In the genomic region with DNA sequence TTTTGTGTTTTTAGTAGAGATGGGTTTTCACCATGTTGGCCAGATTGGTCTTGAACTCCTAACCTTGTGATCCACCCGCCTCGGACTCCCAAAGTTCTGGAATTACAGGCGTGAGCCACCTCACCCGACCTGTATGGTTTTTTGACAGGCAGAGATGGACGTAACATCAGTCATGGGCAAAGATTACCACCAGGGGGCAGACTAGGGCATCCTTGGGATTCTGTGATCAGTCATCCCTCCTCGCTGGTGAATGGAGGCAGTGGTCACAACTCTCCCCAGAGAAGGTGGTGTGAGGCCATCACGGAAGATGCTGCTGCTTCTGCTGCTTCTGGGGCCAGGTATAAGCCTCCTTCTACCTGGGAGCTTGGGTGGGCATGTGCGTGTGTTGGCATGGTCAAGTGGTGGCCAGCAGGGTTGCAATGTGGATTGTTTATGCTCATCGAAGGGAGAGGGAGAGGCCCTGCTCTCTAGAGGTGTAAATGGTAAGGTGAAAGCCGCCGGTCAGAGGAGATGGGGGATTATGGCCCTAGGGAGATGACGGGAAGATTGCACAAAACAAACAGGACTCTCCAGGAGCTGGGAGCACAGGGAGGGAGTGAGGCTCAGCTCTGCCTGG, we compare ENCODE assay signal across 8 cellular contexts.
DNase-seq lines count a peak whose midpoint lies in the region; TF ChIP-seq lines count a peak whose summit lies in the region.

No MANE protein-coding gene starts in this region.

- no peaks in the 10 kb centered on the region for H3K4me1 ChIP-seq in esophagus squamous epithelium

- WGBS in esophagus squamous epithelium, 2 donors: 51 to 63% methylated on average over 7 to 8 of the region's 12 CpGs

- H3K4me3 Mint-ChIP-seq in osteocyte (ENCODE audit: unreplicated experiment): no peak overlapping the region

- peak; percentile 9 to 52 for DNase-seq in NCI-H524 (lab: John Stamatoyannopoulos, UW)
- DNase-seq in NCI-H524 treated with DMSO at 0.1 percent for 48 hours (lab: John Stamatoyannopoulos, UW): no peak
- peak; percentile 68 for DNase-seq in HEK293T (ENCODE audit: extremely low spot score)
- peak; percentile 7 for DNase-seq in NCI-H2171 (lab: John Stamatoyannopoulos, UW)
- peak in 2 of 3 experiments; percentile 30 to 41 for DNase-seq in activated CD8-positive, alpha-beta memory T cell treated with anti-CD3 and anti-CD28 coated beads for 48 hours (ENCODE audit: low read depth in 2 of 3, low spot score in 2 of 3)
- DNase-seq in esophagus squamous epithelium (lab: John Stamatoyannopoulos, UW): no peak
- DNase-seq in osteocyte (ENCODE audit: extremely low spot score, unreplicated experiment): no peak
- DNase-seq in NCI-H2107 treated with DMSO at 0.1 percent for 48 hours (lab: John Stamatoyannopoulos, UW; ENCODE audit: unreplicated experiment): no peak

- peaks cover 12% of the 10 kb centered on the region for H3K4me1 Mint-ChIP-seq in osteocyte (ENCODE audit: unreplicated experiment)

- no peaks in the 10 kb centered on the region for H3K9me3 ChIP-seq in esophagus squamous epithelium

- H3K9me3 Mint-ChIP-seq in osteocyte (ENCODE audit: unreplicated experiment): no peaks in the 10 kb centered on the region

- H3K27me3 ChIP-seq in esophagus squamous epithelium: peaks cover 0 to 33% (median 0%) of the 10 kb centered on the region in 4 donors

- no peak overlapping the region for H3K27ac Mint-ChIP-seq in osteocyte (ENCODE audit: unreplicated experiment)

- TF ChIP-seq POLR2A in esophagus squamous epithelium (IDR thresholded peaks at IDR 0.05): no peak

- intact Hi-C loops in esophagus squamous epithelium (cut with DNase I): no loop called here

- no peaks in the 10 kb centered on the region for H3K36me3 Mint-ChIP-seq in osteocyte (ENCODE audit: unreplicated experiment)

- TF ChIP-seq CTCF in esophagus squamous epithelium (IDR thresholded peaks at IDR 0.05): peak; percentile 36 to 56 (median 40)
- peak; percentile 50 for TF ChIP-seq CTCF in osteocyte (IDR thresholded peaks at IDR 0.05)

- peaks cover 16% of the 10 kb centered on the region for H3K27me3 Mint-ChIP-seq in osteocyte (ENCODE audit: unreplicated experiment)

- no peaks in the 10 kb centered on the region for H3K36me3 ChIP-seq in esophagus squamous epithelium

- CTCF ChIA-PET in HEK293T (lab: Yijun Ruan, JAX): interaction anchor here (1.1 to 1.4 kb wide), 4 partner anchors 20 to 185 kb away, joined by 3 to 4 read pairs (median 3); no protein-coding TSS in a partner anchor

- no peak overlapping the region for H3K27ac ChIP-seq in esophagus squamous epithelium

- POLR2A ChIA-PET in HEK293T (lab: Yijun Ruan, JAX): no interaction called here

- no peak overlapping the region for H3K4me3 ChIP-seq in esophagus squamous epithelium

TF ChIP-seq in HEK293T, 16 proteins besides CTCF, POLR2A, EP300 and RAD21:
- TF ChIP-seq SP1 (IDR thresholded peaks at IDR 0.05) (no peak), CTBP1 (IDR thresholded peaks at IDR 0.05; ENCODE audit: borderline replicate concordance) (no peak), ZNF384 (IDR thresholded peaks at IDR 0.05) (no peak), FOXA1 (IDR thresholded peaks at IDR 0.05) (no peak), BHLHE40 (IDR thresholded peaks at IDR 0.05; ENCODE audit: borderline replicate concordance) (no peak), ARNT (IDR thresholded peaks at IDR 0.05) (no peak), L3MBTL2 (conservative IDR thresholded peaks at IDR 0.05) (no peak), ELF4 (IDR thresholded peaks at IDR 0.05) (no peak), FOXK2 (IDR thresholded peaks at IDR 0.05) (no peak), TARDBP (IDR thresholded peaks at IDR 0.05) (no peak), FOXM1 (IDR thresholded peaks at IDR 0.05; ENCODE audit: borderline replicate concordance) (no peak), LEF1 (IDR thresholded peaks at IDR 0.05; ENCODE audit: borderline replicate concordance) (no peak)
- TF ChIP-seq, protein P1, sequence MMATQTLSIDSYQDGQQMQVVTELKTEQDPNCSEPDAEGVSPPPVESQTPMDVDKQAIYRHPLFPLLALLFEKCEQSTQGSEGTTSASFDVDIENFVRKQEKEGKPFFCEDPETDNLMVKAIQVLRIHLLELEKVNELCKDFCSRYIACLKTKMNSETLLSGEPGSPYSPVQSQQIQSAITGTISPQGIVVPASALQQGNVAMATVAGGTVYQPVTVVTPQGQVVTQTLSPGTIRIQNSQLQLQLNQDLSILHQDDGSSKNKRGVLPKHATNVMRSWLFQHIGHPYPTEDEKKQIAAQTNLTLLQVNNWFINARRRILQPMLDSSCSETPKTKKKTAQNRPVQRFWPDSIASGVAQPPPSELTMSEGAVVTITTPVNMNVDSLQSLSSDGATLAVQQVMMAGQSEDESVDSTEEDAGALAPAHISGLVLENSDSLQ (IDR thresholded peaks at IDR 0.05): no peak

Comparison
In these comparisons a context has a peak if more than half of its experiments do, and no peak if none do; other contexts are left out.
1. DNase-seq: peak in NCI-H524 (2 of 2), HEK293T (single experiment), NCI-H2171 (single experiment) and activated CD8-positive, alpha-beta memory T cell treated with anti-CD3 and anti-CD28 coated beads for 48 hours (2 of 3); none in NCI-H524 treated with DMSO at 0.1 percent for 48 hours (single experiment), esophagus squamous epithelium (single experiment), osteocyte (single experiment) and NCI-H2107 treated with DMSO at 0.1 percent for 48 hours (single experiment).